ENCODE assay signal across 10 cellular contexts in genomic region chr2:62202019-62202722, GRCh38. TPM values are rescaled to one million over a fixed set of nuclear protein-coding genes. Genes with fewer than 3 reads are reported as not detected.
A peak's percentile ranks its signal among the peaks of the same experiment; 100 is the strongest.
DNase-seq lines count a peak whose midpoint lies in the region; ATAC-seq, FAIRE-seq and TF ChIP-seq lines count a peak whose summit lies in the region.
"Had no signal": no experiment of that assay in that cellular context is flagged by ENCODE, and none has a peak within 500 bp of the region (broad histone marks: within the 10 kb centered on the region; RNA-seq: fewer than 3 reads in every experiment).

No MANE protein-coding gene starts in this region.

- H3F3A ChIP-seq in PC-9 (ENCODE audit: insufficient read depth, low read depth), result no peaks in the 10 kb centered on the region

- H3K36me3 Mint-ChIP-seq in activated CD4-positive, alpha-beta T cell treated with anti-CD3 and anti-CD28 coated beads, Interleukin-2, amount 10 ng/mL, durations not matched to agents 24 days and 14 days (ENCODE audit: low read depth), result peaks cover 24% of the 10 kb centered on the region
- H3K36me3 Mint-ChIP-seq in activated CD4-positive, alpha-beta memory T cell treated with anti-CD3 and anti-CD28 coated beads for 36 hours, result peaks cover 9% of the 10 kb centered on the region
- H3K36me3 Mint-ChIP-seq in stimulated activated naive CD8-positive, alpha-beta T cell treated with anti-CD3 and anti-CD28 coated beads, Interleukin-15, Interleukin-2, amounts not matched to agents 100 ng/mL and 50 ng/mL, for 24 hours (ENCODE audit: low read depth), result peaks cover 49% of the 10 kb centered on the region

- H3K9me3 ChIP-seq in PC-9 (ENCODE audit: insufficient read depth, low read depth), result no peaks in the 10 kb centered on the region
- no peaks in the 10 kb centered on the region for H3K9me3 ChIP-seq in small intestine (ENCODE audit: control insufficient read depth, low read depth)
- H3K9me3 ChIP-seq: MG63 had no signal

- H3K4me1 Mint-ChIP-seq in activated CD4-positive, alpha-beta T cell treated with anti-CD3 and anti-CD28 coated beads, Interleukin-2, amount 10 ng/mL, durations not matched to agents 24 days and 14 days, result peaks cover 70% of the 10 kb centered on the region
- peaks cover 87% of the 10 kb centered on the region for H3K4me1 Mint-ChIP-seq in activated CD4-positive, alpha-beta memory T cell treated with anti-CD3 and anti-CD28 coated beads for 36 hours (ENCODE audit: low read depth)
- peaks cover 93% of the 10 kb centered on the region for H3K4me1 Mint-ChIP-seq in stimulated activated naive CD8-positive, alpha-beta T cell treated with anti-CD3 and anti-CD28 coated beads, Interleukin-15, Interleukin-2, amounts not matched to agents 100 ng/mL and 50 ng/mL, for 24 hours (ENCODE audit: low read depth)

- H3K27me3 Mint-ChIP-seq in activated CD4-positive, alpha-beta T cell treated with anti-CD3 and anti-CD28 coated beads, Interleukin-2, amount 10 ng/mL, durations not matched to agents 24 days and 14 days, result no peaks in the 10 kb centered on the region
- no peaks in the 10 kb centered on the region for H3K27me3 Mint-ChIP-seq in activated CD4-positive, alpha-beta memory T cell treated with anti-CD3 and anti-CD28 coated beads for 36 hours
- H3K27me3 Mint-ChIP-seq in stimulated activated naive CD8-positive, alpha-beta T cell treated with anti-CD3 and anti-CD28 coated beads, Interleukin-15, Interleukin-2, amounts not matched to agents 100 ng/mL and 50 ng/mL, for 24 hours, result no peaks in the 10 kb centered on the region

- 79 to 95% (median 85%) methylated on average over 9 of the region's 9 CpGs for WGBS in small intestine, 3 donors

- H3K4me1 ChIP-seq in PC-9 (replicated peaks; ENCODE audit: insufficient read depth) (peaks cover 34% of the 10 kb centered on the region), small intestine (ENCODE audit: control insufficient read depth in 2 of 2, insufficient read depth in 1 of 2, low read depth in 1 of 2, low read length in 1 of 2) (peaks cover 2 to 13% of the 10 kb centered on the region in 2 donors)

- H3K27ac ChIP-seq in PC-9, result no peak overlapping the region
- no peak overlapping the region for H3K27ac ChIP-seq in small intestine (ENCODE audit: low read depth in 1 of 2, low read length in 1 of 2)

- TF ChIP-seq CTCF in PC-9 (conservative IDR thresholded peaks at IDR 0.05), result no peak

- POLR2A ChIA-PET in activated CD4-positive, alpha-beta memory T cell treated with anti-CD3 and anti-CD28 coated beads for 36 hours (lab: Charles Lee), result no interaction called here
- POLR2A ChIA-PET in PC-9 (lab: Charles Lee; ENCODE audit: unreplicated experiment), result no interaction called here

- FAIRE-seq in small intestine (lab: Jason Lieb, UNC), result no peak

- BruUV-seq in PC-9 (replicated peaks; lab: Mats Ljungman, UMichigan), result no TSS peak

- peaks cover 95% of the 10 kb centered on the region for H4K20me1 ChIP-seq in PC-9 (ENCODE audit: insufficient read depth)

- intact Hi-C loops in activated CD4-positive, alpha-beta T cell treated with anti-CD3 and anti-CD28 coated beads, Interleukin-2, amount 10 ng/mL, durations not matched to agents 24 days and 14 days (cut with micrococcal nuclease), result loop anchor here (2.0 kb wide), 1 partner anchor 15 kb away; no protein-coding TSS in a partner anchor
- intact Hi-C loops in activated CD4-positive, alpha-beta memory T cell treated with anti-CD3 and anti-CD28 coated beads for 36 hours (cut with micrococcal nuclease), result no loop called here
- intact Hi-C loops in PC-9 (cut with micrococcal nuclease; ENCODE audit: unreplicated experiment), result no loop called here

- peak; percentile 67 for DNase-seq in activated CD4-positive, alpha-beta T cell treated with anti-CD3 and anti-CD28 coated beads, Interleukin-2, amount 10 ng/mL, durations not matched to agents 24 days and 14 days
- DNase-seq in activated CD4-positive, alpha-beta T cell treated with anti-CD3 and anti-CD28 coated beads, Interleukin-2, amount 50 U/mL, for 1 hour, result no peak
- peak; percentile 21 for DNase-seq in activated CD4-positive, alpha-beta memory T cell treated with anti-CD3 and anti-CD28 coated beads for 36 hours
- DNase-seq in PC-9 (no peak), small intestine (no peak), GDM1 (lab: John Stamatoyannopoulos, UW) (no peak)
- DNase-seq: central memory CD4-positive, alpha-beta T cell; MG63 had no signal

- H3K79me2 ChIP-seq in PC-9 (ENCODE audit: low read depth), result peaks cover 100% of the 10 kb centered on the region

- CTCF ChIA-PET in activated CD4-positive, alpha-beta memory T cell treated with anti-CD3 and anti-CD28 coated beads for 36 hours (lab: Charles Lee), result no interaction called here
- CTCF ChIA-PET in PC-9 (lab: Charles Lee), result no interaction called here

- H2AFZ ChIP-seq in PC-9, result no peak overlapping the region

- H3K36me3 ChIP-seq in PC-9 (ENCODE audit: low read depth) (peaks cover 5% of the 10 kb centered on the region; the same call in 1 of the 2 replicates), small intestine (ENCODE audit: control insufficient read depth in 2 of 2, insufficient read depth in 2 of 2, low read length in 2 of 2) (no peaks in the 10 kb centered on the region)
- H3K36me3 ChIP-seq: MG63 had no signal

- peak overlapping the region; percentile 50 for H3K27ac Mint-ChIP-seq in activated CD4-positive, alpha-beta T cell treated with anti-CD3 and anti-CD28 coated beads, Interleukin-2, amount 10 ng/mL, durations not matched to agents 24 days and 14 days
- H3K27ac Mint-ChIP-seq in activated CD4-positive, alpha-beta memory T cell treated with anti-CD3 and anti-CD28 coated beads for 36 hours, result peak overlapping the region; percentile 96
- H3K27ac Mint-ChIP-seq in stimulated activated naive CD8-positive, alpha-beta T cell treated with anti-CD3 and anti-CD28 coated beads, Interleukin-15, Interleukin-2, amounts not matched to agents 100 ng/mL and 50 ng/mL, for 24 hours, result peak overlapping the region; percentile 83

- H3K4me3 ChIP-seq in PC-9 (no peak overlapping the region), small intestine (ENCODE audit: low read depth in 1 of 2, low read length in 2 of 2) (no peak overlapping the region)
- H3K4me3 ChIP-seq: MG63 had no signal

- no peaks in the 10 kb centered on the region for H3K9me2 ChIP-seq in PC-9 (ENCODE audit: insufficient read depth)

- H3K9me3 Mint-ChIP-seq in activated CD4-positive, alpha-beta T cell treated with anti-CD3 and anti-CD28 coated beads, Interleukin-2, amount 10 ng/mL, durations not matched to agents 24 days and 14 days, result no peaks in the 10 kb centered on the region
- H3K9me3 Mint-ChIP-seq in activated CD4-positive, alpha-beta memory T cell treated with anti-CD3 and anti-CD28 coated beads for 36 hours, result no peaks in the 10 kb centered on the region
- no peaks in the 10 kb centered on the region for H3K9me3 Mint-ChIP-seq in stimulated activated naive CD8-positive, alpha-beta T cell treated with anti-CD3 and anti-CD28 coated beads, Interleukin-15, Interleukin-2, amounts not matched to agents 100 ng/mL and 50 ng/mL, for 24 hours

- no peak overlapping the region for H3K4me2 ChIP-seq in PC-9

- ATAC-seq in HG02981 (IDR thresholded peaks at IDR 0.05; ENCODE audit: unreplicated experiment), result peak; percentile 42

- H3K4me3 Mint-ChIP-seq in activated CD4-positive, alpha-beta T cell treated with anti-CD3 and anti-CD28 coated beads, Interleukin-2, amount 10 ng/mL, durations not matched to agents 24 days and 14 days, result peak overlapping the region; percentile 89
- H3K4me3 Mint-ChIP-seq in activated CD4-positive, alpha-beta memory T cell treated with anti-CD3 and anti-CD28 coated beads for 36 hours, result no peak overlapping the region
- H3K4me3 Mint-ChIP-seq in stimulated activated naive CD8-positive, alpha-beta T cell treated with anti-CD3 and anti-CD28 coated beads, Interleukin-15, Interleukin-2, amounts not matched to agents 100 ng/mL and 50 ng/mL, for 24 hours, result peak overlapping the region; percentile 28

- H3K27me3 ChIP-seq in PC-9 (ENCODE audit: insufficient read depth, low read depth), result no peaks in the 10 kb centered on the region
- no peaks in the 10 kb centered on the region for H3K27me3 ChIP-seq in small intestine (ENCODE audit: control insufficient read depth in 2 of 2, insufficient read depth in 2 of 2, low read length in 2 of 2)
- H3K27me3 ChIP-seq: MG63 had no signal

RNA-seq across cellular contexts. Expression of gene B3GNT2, which starts 6.3 kb away (rescaled TPM):
- total RNA-seq in activated CD4-positive, alpha-beta T cell treated with anti-CD3 and anti-CD28 coated beads, Interleukin-2, amount 10 ng/mL, durations not matched to agents 24 days and 14 days, result 30.4 and 30.9 TPM in 2 replicates
- total RNA-seq in activated CD4-positive, alpha-beta memory T cell treated with anti-CD3 and anti-CD28 coated beads for 36 hours, result 10 to 100 TPM; 26.6 to 26.9 TPM
- total RNA-seq in PC-9 (2021), result 30.8 and 30.9 TPM in 2 replicates
- polyA plus RNA-seq in small intestine, result 10 to 100 TPM; 13.4 to 24.3 (median 14.1) TPM

Comparison
In these comparisons a context has a peak if more than half of its experiments do, and no peak if none do; other contexts are left out.
1. DNase-seq: peak in activated CD4-positive, alpha-beta T cell treated with anti-CD3 and anti-CD28 coated beads, Interleukin-2, amount 10 ng/mL, durations not matched to agents 24 days and 14 days (single experiment) and activated CD4-positive, alpha-beta memory T cell treated with anti-CD3 and anti-CD28 coated beads for 36 hours (single experiment); none in activated CD4-positive, alpha-beta T cell treated with anti-CD3 and anti-CD28 coated beads, Interleukin-2, amount 50 U/mL, for 1 hour (single experiment), PC-9 (0 of 2), small intestine (single experiment) and GDM1 (single experiment).
2. Peak in every context shown above with its lines, with median percentiles within 50 percentile points of each other: H3K27ac Mint-ChIP-seq.